ENCODE assay signal across 27 cellular contexts in genomic region chr4:10336471-10336870, GRCh38.
DNase-seq lines count a peak whose midpoint lies in the region; ATAC-seq and TF ChIP-seq lines count a peak whose summit lies in the region.
"Had no signal": no experiment of that assay in that cellular context is flagged by ENCODE, and none has a peak within 500 bp of the region (broad histone marks: within the 10 kb centered on the region; RNA-seq: fewer than 3 reads in every experiment).

No MANE protein-coding gene starts in this region.

- no peak for TF ChIP-seq CTCF in MCF 10A (IDR thresholded peaks at IDR 0.05; ENCODE audit: unreplicated experiment)
- TF ChIP-seq CTCF in breast epithelium (IDR thresholded peaks at IDR 0.05): no peak
- no peak for TF ChIP-seq CTCF in fibroblast of the aortic adventitia (IDR thresholded peaks at IDR 0.05; ENCODE audit: insufficient read depth, low read length)

- no peaks in the 10 kb centered on the region for H3K36me3 Mint-ChIP-seq in MCF 10A (ENCODE audit: insufficient read depth, unreplicated experiment)
- H3K36me3 Mint-ChIP-seq in activated CD8-positive, alpha-beta T cell treated with anti-CD3 and anti-CD28 coated beads, Interleukin-2, amount 10 ng/mL, durations not matched to agents 7 days and 5 days (ENCODE audit: low read depth): no peaks in the 10 kb centered on the region
- H3K36me3 Mint-ChIP-seq: IgD-negative memory B cell had no signal

- in situ Hi-C loops in ACHN (cut with HindIII; ENCODE audit: low pct_ligation_motif_present, low pct_unique_long_range_greater_than_20kb, low sequenced_read_pairs): no loop called here

- H3K4me3 Mint-ChIP-seq in MCF 10A (ENCODE audit: unreplicated experiment): no peak overlapping the region
- H3K4me3 Mint-ChIP-seq in activated CD8-positive, alpha-beta T cell treated with anti-CD3 and anti-CD28 coated beads, Interleukin-2, amount 10 ng/mL, durations not matched to agents 7 days and 5 days: no peak overlapping the region
- H3K4me3 Mint-ChIP-seq: activated B cell treated with CpG ODN at 0.5 μM for 24 hours; dendritic cell treated with granulocyte-macrophage colony-stimulating factor and Interleukin-4, amounts not matched to agents 40 ng/mL and 50 ng/mL, for 4 days; stimulated activated naive CD8-positive, alpha-beta T cell treated with anti-CD3 and anti-CD28 coated beads, Interleukin-15, Interleukin-2, amounts not matched to agents 100 ng/mL and 50 ng/mL, for 24 hours had no signal

- H3K4me1 ChIP-seq in breast epithelium: no peaks in the 10 kb centered on the region
- H3K4me1 ChIP-seq: gastrocnemius medialis, tibial artery had no signal

- CTCF ChIA-PET in MCF 10A (lab: Yijun Ruan, JAX): interaction anchor here (0.8 kb wide), 1 partner anchor 9 kb away, joined by 3 read pairs; no protein-coding TSS in a partner anchor
- CTCF ChIA-PET in activated CD8-positive, alpha-beta T cell treated with anti-CD3 and anti-CD28 coated beads, Interleukin-2, amount 10 ng/mL, durations not matched to agents 7 days and 5 days (lab: Charles Lee): no interaction called here

- H3K4me3 ChIP-seq in breast epithelium: no peak overlapping the region
- H3K4me3 ChIP-seq in fibroblast of the aortic adventitia (ENCODE audit: low read depth, low read length): no peak overlapping the region
- H3K4me3 ChIP-seq: BLaER1 treated with 17β-estradiol and CSF1 and Interleukin-3, amounts not matched to agents 10 nM and 100 nM; gastrocnemius medialis; tibial artery had no signal

- peak; percentile 52 for DNase-seq in MCF 10A (ENCODE audit: unreplicated experiment)
- DNase-seq in breast epithelium (ENCODE audit: low spot score in 2 of 2): no peak
- peak; percentile 64 for DNase-seq in T1000 (lab: John Stamatoyannopoulos, UW)
- peak; percentile 12 for DNase-seq in fibroblast of the aortic adventitia (ENCODE audit: low read depth)
- DNase-seq in NCI-H2227 (lab: John Stamatoyannopoulos, UW; ENCODE audit: unreplicated experiment): no peak
- no peak for DNase-seq in ACHN
- DNase-seq in activated CD8-positive, alpha-beta T cell treated with anti-CD3 and anti-CD28 coated beads, Interleukin-2, amount 10 ng/mL, durations not matched to agents 7 days and 5 days: no peak
- DNase-seq: activated B cell treated with CpG ODN at 0.5 μM for 24 hours; activated CD4-positive, alpha-beta T cell treated with anti-CD3 and anti-CD28 coated beads, Interleukin-2, amount 50 U/mL, for 48 hours; activated gamma-delta T cell treated with Interleukin-2 at 50 U/mL for 16 hours; amniotic stem cell; caudate nucleus; gastrocnemius medialis; MM.1S; NCI-H1436; NCI-H69; nucleus accumbens; stimulated activated CD4-positive, alpha-beta T cell treated with anti-CD3 and anti-CD28 coated beads, Interleukin-4, amount 100 ng/mL, for 4 hours; T-helper 9 cell; tibial artery had no signal

- POLR2A ChIA-PET in MCF 10A (lab: Yijun Ruan, JAX): interaction anchor here (0.6 to 0.7 kb wide), 3 partner anchors 12 to 574 kb away, joined by 3 read pairs; no protein-coding TSS in a partner anchor
- POLR2A ChIA-PET in activated CD8-positive, alpha-beta T cell treated with anti-CD3 and anti-CD28 coated beads, Interleukin-2, amount 10 ng/mL, durations not matched to agents 7 days and 5 days (lab: Charles Lee): no interaction called here

- H3K36me3 ChIP-seq in breast epithelium: no peaks in the 10 kb centered on the region
- H3K36me3 ChIP-seq: BLaER1 treated with 17β-estradiol and CSF1 and Interleukin-3, amounts not matched to agents 10 nM and 100 nM; gastrocnemius medialis; tibial artery had no signal

- no peaks in the 10 kb centered on the region for H3K27me3 ChIP-seq in breast epithelium
- H3K27me3 ChIP-seq: BLaER1 treated with 17β-estradiol and CSF1 and Interleukin-3, amounts not matched to agents 10 nM and 100 nM; gastrocnemius medialis; tibial artery had no signal

- no peak overlapping the region for H3K27ac Mint-ChIP-seq in MCF 10A (ENCODE audit: low read depth, unreplicated experiment)
- H3K27ac Mint-ChIP-seq in activated CD8-positive, alpha-beta T cell treated with anti-CD3 and anti-CD28 coated beads, Interleukin-2, amount 10 ng/mL, durations not matched to agents 7 days and 5 days: no peak overlapping the region
- H3K27ac Mint-ChIP-seq: activated B cell treated with CpG ODN at 0.5 μM for 24 hours; dendritic cell treated with granulocyte-macrophage colony-stimulating factor and Interleukin-4, amounts not matched to agents 40 ng/mL and 50 ng/mL, for 4 days; IgD-negative memory B cell; stimulated activated naive CD8-positive, alpha-beta T cell treated with anti-CD3 and anti-CD28 coated beads, Interleukin-15, Interleukin-2, amounts not matched to agents 100 ng/mL and 50 ng/mL, for 24 hours had no signal

- H3K4me1 Mint-ChIP-seq in MCF 10A (ENCODE audit: insufficient read depth, unreplicated experiment): peaks cover 11% of the 10 kb centered on the region
- H3K4me1 Mint-ChIP-seq in activated CD8-positive, alpha-beta T cell treated with anti-CD3 and anti-CD28 coated beads, Interleukin-2, amount 10 ng/mL, durations not matched to agents 7 days and 5 days (ENCODE audit: low read depth): no peaks in the 10 kb centered on the region
- H3K4me1 Mint-ChIP-seq: activated B cell treated with CpG ODN at 0.5 μM for 24 hours had no signal

- TF ChIP-seq POLR2A in breast epithelium (IDR thresholded peaks at IDR 0.05): no peak

- intact Hi-C loops in MCF 10A (cut with micrococcal nuclease): no loop called here
- intact Hi-C loops in breast epithelium (cut with DNase I; ENCODE audit: low total_unique reads): no loop called here

- ATAC-seq in HG03469 (IDR thresholded peaks at IDR 0.05; ENCODE audit: unreplicated experiment): no peak
- no peak for ATAC-seq in activated CD8-positive, alpha-beta T cell treated with anti-CD3 and anti-CD28 coated beads, Interleukin-2, amount 10 ng/mL, durations not matched to agents 7 days and 5 days
- ATAC-seq: gastrocnemius medialis had no signal

- H3K9me3 ChIP-seq in breast epithelium: no peaks in the 10 kb centered on the region
- H3K9me3 ChIP-seq: gastrocnemius medialis, tibial artery had no signal

- no peaks in the 10 kb centered on the region for H3K27me3 Mint-ChIP-seq in MCF 10A (ENCODE audit: insufficient read depth, unreplicated experiment)
- peaks cover 16% of the 10 kb centered on the region for H3K27me3 Mint-ChIP-seq in activated CD8-positive, alpha-beta T cell treated with anti-CD3 and anti-CD28 coated beads, Interleukin-2, amount 10 ng/mL, durations not matched to agents 7 days and 5 days (ENCODE audit: low read depth)

- H3K27ac ChIP-seq in breast epithelium: no peak overlapping the region
- H3K27ac ChIP-seq: 22Rv1; BLaER1 treated with 17β-estradiol and CSF1 and Interleukin-3, amounts not matched to agents 10 nM and 100 nM; gastrocnemius medialis; HL-60; tibial artery had no signal

- peaks cover 7% of the 10 kb centered on the region for H3K9me3 Mint-ChIP-seq in MCF 10A (ENCODE audit: unreplicated experiment)
- no peaks in the 10 kb centered on the region for H3K9me3 Mint-ChIP-seq in activated CD8-positive, alpha-beta T cell treated with anti-CD3 and anti-CD28 coated beads, Interleukin-2, amount 10 ng/mL, durations not matched to agents 7 days and 5 days (ENCODE audit: insufficient read depth)
- H3K9me3 Mint-ChIP-seq: activated B cell treated with CpG ODN at 0.5 μM for 24 hours; dendritic cell treated with granulocyte-macrophage colony-stimulating factor and Interleukin-4, amounts not matched to agents 40 ng/mL and 50 ng/mL, for 4 days; stimulated activated naive CD8-positive, alpha-beta T cell treated with anti-CD3 and anti-CD28 coated beads, Interleukin-15, Interleukin-2, amounts not matched to agents 100 ng/mL and 50 ng/mL, for 24 hours had no signal

- BruUV-seq in MCF 10A (replicated peaks; lab: Mats Ljungman, UMichigan): no TSS peak

Comparison
In these comparisons a context has a peak if more than half of its experiments do, and no peak if none do; other contexts are left out.
1. DNase-seq: peak in MCF 10A (single experiment), T1000 (single experiment) and fibroblast of the aortic adventitia (single experiment); none in breast epithelium (0 of 2), NCI-H2227 (single experiment), ACHN (single experiment) and activated CD8-positive, alpha-beta T cell treated with anti-CD3 and anti-CD28 coated beads, Interleukin-2, amount 10 ng/mL, durations not matched to agents 7 days and 5 days (single experiment).